In the genomic region with DNA sequence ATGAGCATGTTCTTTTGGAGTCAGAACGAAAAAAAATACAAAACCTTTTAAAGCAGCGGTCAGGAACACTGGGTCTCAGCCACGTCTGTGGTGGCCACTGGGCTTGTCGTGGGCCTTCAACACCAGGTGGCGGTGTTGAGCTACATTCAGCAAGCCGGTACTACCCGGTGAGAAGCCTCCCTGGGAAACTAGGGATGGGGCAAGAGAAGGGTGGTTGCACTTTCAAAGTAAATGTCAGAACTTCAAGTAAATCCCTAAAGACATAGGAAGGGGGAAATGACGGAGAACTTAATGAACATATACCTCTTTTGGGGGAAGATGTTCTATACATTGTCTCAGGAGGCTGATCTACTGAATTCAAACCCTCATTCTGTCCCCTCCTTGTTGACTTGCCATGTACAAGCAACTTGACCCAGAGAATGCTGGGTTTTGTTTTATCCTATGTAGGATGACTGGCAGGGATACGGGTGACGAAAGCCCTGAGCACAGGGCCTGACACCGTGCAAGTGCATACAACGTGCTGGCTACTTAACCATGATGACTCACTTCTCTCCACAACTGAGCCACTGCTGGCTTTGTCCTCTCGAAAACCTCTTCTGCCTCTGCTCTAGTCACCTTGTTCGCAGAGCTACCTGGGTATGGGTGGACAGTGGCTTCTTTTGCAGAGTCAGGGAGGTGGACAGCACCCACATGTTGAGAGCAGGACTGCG, we compare ENCODE assay signal across 8 cellular contexts. TPM values are rescaled to one million over a fixed set of nuclear protein-coding genes. Genes with fewer than 3 reads are reported as not detected.
DNase-seq lines count a peak whose midpoint lies in the region; ATAC-seq and TF ChIP-seq lines count a peak whose summit lies in the region.

No MANE protein-coding gene starts in this region.

- H3K4me2 ChIP-seq in MM.1S (ENCODE audit: low read depth, low read length) = no peak overlapping the region

- H3K4me1 ChIP-seq in MM.1S (ENCODE audit: low read length) (peaks cover 14% of the 10 kb centered on the region), cardiac muscle cell (ENCODE audit: low read depth) (peaks cover 13% of the 10 kb centered on the region), uterus (no peaks in the 10 kb centered on the region)

- peaks cover 2% of the 10 kb centered on the region for H3K36me3 Mint-ChIP-seq in activated naive CD8-positive, alpha-beta T cell treated with anti-CD3 and anti-CD28 coated beads for 36 hours
- H3K36me3 Mint-ChIP-seq in progenitor cell of endocrine pancreas (ENCODE audit: insufficient read depth) = peaks cover 1% of the 10 kb centered on the region

- no peak for TF ChIP-seq POLR2A in uterus (IDR thresholded peaks at IDR 0.05)

- H3K27me3 ChIP-seq in MM.1S (replicated peaks; ENCODE audit: insufficient read depth, low read length) (no peaks in the 10 kb centered on the region), cardiac muscle cell (no peaks in the 10 kb centered on the region), uterus (no peaks in the 10 kb centered on the region)

- H3K9me3 ChIP-seq in MM.1S (replicated peaks; ENCODE audit: insufficient read depth, low read length) = no peaks in the 10 kb centered on the region
- no peaks in the 10 kb centered on the region for H3K9me3 ChIP-seq in cardiac muscle cell (ENCODE audit: low read depth)
- no peaks in the 10 kb centered on the region for H3K9me3 ChIP-seq in uterus

- intact Hi-C loops in uterus (cut with DNase I; ENCODE audit: low total_unique reads) = no loop called here

- peaks cover 14% of the 10 kb centered on the region for H3K27me3 Mint-ChIP-seq in activated naive CD8-positive, alpha-beta T cell treated with anti-CD3 and anti-CD28 coated beads for 36 hours
- peaks cover 4% of the 10 kb centered on the region for H3K27me3 Mint-ChIP-seq in progenitor cell of endocrine pancreas

- H3K36me3 ChIP-seq in MM.1S (replicated peaks; ENCODE audit: insufficient read depth, low read length) = no peaks in the 10 kb centered on the region
- no peaks in the 10 kb centered on the region for H3K36me3 ChIP-seq in cardiac muscle cell
- H3K36me3 ChIP-seq in uterus = no peaks in the 10 kb centered on the region

- H2AFZ ChIP-seq in MM.1S (ENCODE audit: low read length) = no peak overlapping the region

- ATAC-seq in GM21737 (IDR thresholded peaks at IDR 0.05; ENCODE audit: unreplicated experiment) = peak; percentile 59

- H3K9me2 ChIP-seq in MM.1S (replicated peaks; ENCODE audit: insufficient read depth, low read length) = no peaks in the 10 kb centered on the region

- no peaks in the 10 kb centered on the region for H3K9me3 Mint-ChIP-seq in activated naive CD8-positive, alpha-beta T cell treated with anti-CD3 and anti-CD28 coated beads for 36 hours
- no peaks in the 10 kb centered on the region for H3K9me3 Mint-ChIP-seq in progenitor cell of endocrine pancreas (ENCODE audit: low read depth)

- TF ChIP-seq CTCF in MM.1S (IDR thresholded peaks at IDR 0.05; ENCODE audit: low read length) = peak; percentile 91
- TF ChIP-seq CTCF in cardiac muscle cell (IDR thresholded peaks at IDR 0.05; ENCODE audit: low read depth, low read length) = peak; percentile 96
- peak; percentile 97 for TF ChIP-seq CTCF in progenitor cell of endocrine pancreas (IDR thresholded peaks at IDR 0.05; ENCODE audit: unreplicated experiment)
- peak; percentile 71 to 79 (median 72) for TF ChIP-seq CTCF in uterus (IDR thresholded peaks at IDR 0.05)

- H3K79me2 ChIP-seq in MM.1S (ENCODE audit: low read length) = no peaks in the 10 kb centered on the region

- H3K4me3 Mint-ChIP-seq in activated naive CD8-positive, alpha-beta T cell treated with anti-CD3 and anti-CD28 coated beads for 36 hours = no peak overlapping the region
- no peak overlapping the region for H3K4me3 Mint-ChIP-seq in progenitor cell of endocrine pancreas (ENCODE audit: low read depth)

- H3K4me3 ChIP-seq in MM.1S (ENCODE audit: low read length) = no peak overlapping the region
- H3K4me3 ChIP-seq in cardiac muscle cell = no peak overlapping the region
- no peak overlapping the region for H3K4me3 ChIP-seq in uterus

- H3K27ac Mint-ChIP-seq in activated naive CD8-positive, alpha-beta T cell treated with anti-CD3 and anti-CD28 coated beads for 36 hours = no peak overlapping the region
- H3K27ac Mint-ChIP-seq in progenitor cell of endocrine pancreas = no peak overlapping the region

- H3K27ac ChIP-seq in MM.1S (ENCODE audit: low read length) (no peak overlapping the region), cardiac muscle cell (no peak overlapping the region), uterus (no peak overlapping the region)

- H3F3A ChIP-seq in MM.1S (ENCODE audit: insufficient read depth, low read length) = peaks cover 10% of the 10 kb centered on the region

- no peak overlapping the region for H3K9ac ChIP-seq in MM.1S (ENCODE audit: low read length)

- no peaks in the 10 kb centered on the region for H4K20me1 ChIP-seq in MM.1S (ENCODE audit: insufficient read depth, low read length)

- peaks cover 4% of the 10 kb centered on the region for H3K4me1 Mint-ChIP-seq in activated naive CD8-positive, alpha-beta T cell treated with anti-CD3 and anti-CD28 coated beads for 36 hours
- no peaks in the 10 kb centered on the region for H3K4me1 Mint-ChIP-seq in progenitor cell of endocrine pancreas (ENCODE audit: low read depth)

- DNase-seq in DMS153 treated with DMSO at 0.1 percent for 48 hours (lab: John Stamatoyannopoulos, UW; ENCODE audit: unreplicated experiment) (peak; percentile 2), MM.1S (peak; percentile 58), SKM-1 treated with dmso at 0.1 percent for 144 hours (lab: John Stamatoyannopoulos, UW; ENCODE audit: unreplicated experiment) (peak; percentile 24), cardiac muscle cell (ENCODE audit: low read depth in 1 of 2, low spot score in 1 of 2) (peak; percentile 86 to 91), progenitor cell of endocrine pancreas (ENCODE audit: low spot score, unreplicated experiment) (peak; percentile 76), uterus (peak; percentile 73 to 80)
- DNase-seq in activated naive CD8-positive, alpha-beta T cell treated with anti-CD3 and anti-CD28 coated beads for 36 hours = peak; percentile 65

RNA-seq across cellular contexts. Expression of a gene that starts 49.0 kb away (rescaled TPM):
- under 1 TPM; 0.44 to 0.68 TPM for total RNA-seq in activated naive CD8-positive, alpha-beta T cell treated with anti-CD3 and anti-CD28 coated beads for 36 hours
- total RNA-seq in cardiac muscle cell (651 and 1,010 TPM in 2 replicates), progenitor cell of endocrine pancreas (31.4 and 35.4 TPM in 2 replicates), uterus (10 to 100 TPM in 2 of 4 donors, 1 to 10 TPM in 2; 6.4 to 18.3 (median 14.0) TPM)
- 715 and 1,076 TPM in 2 replicates for polyA plus RNA-seq in cardiac muscle cell

Comparison
In these comparisons a context has a peak if more than half of its experiments do, and no peak if none do; other contexts are left out.
1. DNase-seq: peak in every context shown above with its lines; median percentile 88 in cardiac muscle cell; 76 in uterus; 76 in progenitor cell of endocrine pancreas; 65 in activated naive CD8-positive, alpha-beta T cell treated with anti-CD3 and anti-CD28 coated beads for 36 hours; 58 in MM.1S; 24 in SKM-1 treated with dmso at 0.1 percent for 144 hours; 2 in DMS153 treated with DMSO at 0.1 percent for 48 hours.
2. RNA of a gene that starts 49.0 kb away (total RNA-seq): 651 to 1,010 TPM in cardiac muscle cell; 31.4 to 35.4 TPM in progenitor cell of endocrine pancreas, 6.4 to 18.3 TPM in uterus and 0.44 to 0.68 TPM in activated naive CD8-positive, alpha-beta T cell treated with anti-CD3 and anti-CD28 coated beads for 36 hours; every median in the first group is over 10 times any median in the second.
3. Peak in every context shown above with its lines, with median percentiles within 50 percentile points of each other: CTCF ChIP-seq.